ENCODE assay signal across 20 cellular contexts in the genomic region with DNA sequence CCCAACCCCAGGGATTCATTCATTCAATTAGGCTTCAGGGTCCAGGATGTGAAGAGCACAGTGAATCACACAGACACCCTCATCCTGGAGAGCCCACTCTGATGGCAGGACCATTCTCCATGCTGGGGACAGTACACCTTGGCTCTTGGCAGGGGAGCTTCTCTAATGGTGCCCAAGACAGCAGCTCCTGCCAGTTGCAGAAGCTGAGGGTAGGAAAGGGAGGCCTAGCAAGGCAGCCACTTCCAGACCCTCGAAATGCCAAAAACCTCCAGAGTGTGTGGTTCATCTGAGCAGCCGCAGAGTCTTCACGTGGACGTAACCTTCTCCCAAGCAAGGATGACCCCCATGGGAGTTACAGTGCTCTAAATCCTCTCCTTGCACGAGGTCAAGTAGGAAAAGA.
"Had no signal": no experiment of that assay in that cellular context is flagged by ENCODE, and none has a peak within 500 bp of the region (broad histone marks: within the 10 kb centered on the region; RNA-seq: fewer than 3 reads in every experiment).

No MANE protein-coding gene starts in this region.

- DNase-seq: activated CD4-positive, alpha-beta T cell treated with anti-CD3 and anti-CD28 coated beads for 48 hours; activated CD4-positive, alpha-beta T cell treated with anti-CD3 and anti-CD28 coated beads, Interleukin-2, amount 50 U/mL, for 4 hours; activated CD8-positive, alpha-beta memory T cell treated with anti-CD3 and anti-CD28 coated beads, Interleukin-2, amount 50 U/mL, for 48 hours; activated CD8-positive, alpha-beta T cell treated with anti-CD3 and anti-CD28 coated beads, Interleukin-2, amount 10 ng/mL, durations not matched to agents 7 days and 5 days; activated naive CD4-positive, alpha-beta T cell treated with anti-CD3 and anti-CD28 coated beads, Interleukin-2, amount 50 U/mL, for 16 hours; activated T-cell treated with anti-CD3 and anti-CD28 coated beads, Interleukin-2, amount 50 U/mL, for 1 hour; adrenal gland; anterior cingulate cortex; MG63; NCI-H1105; NCI-H1436; NCI-H1694 treated with DMSO at 0.1 percent for 48 hours; NCI-H2029 treated with DMSO at 0.1 percent for 48 hours; NCI-H524; PC-3; SIG-M5; T-helper 17 cell; T-helper 9 cell had no signal

- H3K36me3 Mint-ChIP-seq: activated naive CD8-positive, alpha-beta T cell treated with anti-CD3 and anti-CD28 coated beads, Interleukin-2, amount 10 ng/mL, durations not matched to agents 7 days and 5 days; WTC11 had no signal

- ATAC-seq: activated CD8-positive, alpha-beta T cell treated with anti-CD3 and anti-CD28 coated beads, Interleukin-2, amount 10 ng/mL, durations not matched to agents 7 days and 5 days; PC-3; T-helper 17 cell; WTC11 had no signal

- H3K9me3 Mint-ChIP-seq: activated naive CD8-positive, alpha-beta T cell treated with anti-CD3 and anti-CD28 coated beads, Interleukin-2, amount 10 ng/mL, durations not matched to agents 7 days and 5 days; WTC11 had no signal

- H3K27me3 Mint-ChIP-seq: activated naive CD8-positive, alpha-beta T cell treated with anti-CD3 and anti-CD28 coated beads, Interleukin-2, amount 10 ng/mL, durations not matched to agents 7 days and 5 days; T-helper 17 cell had no signal

- H3K27ac Mint-ChIP-seq: activated CD8-positive, alpha-beta T cell treated with anti-CD3 and anti-CD28 coated beads, Interleukin-2, amount 10 ng/mL, durations not matched to agents 7 days and 5 days; activated naive CD8-positive, alpha-beta T cell treated with anti-CD3 and anti-CD28 coated beads, Interleukin-2, amount 10 ng/mL, durations not matched to agents 7 days and 5 days; T-helper 17 cell; WTC11 had no signal

- H3K4me3 Mint-ChIP-seq: activated CD8-positive, alpha-beta T cell treated with anti-CD3 and anti-CD28 coated beads, Interleukin-2, amount 10 ng/mL, durations not matched to agents 7 days and 5 days; activated naive CD8-positive, alpha-beta T cell treated with anti-CD3 and anti-CD28 coated beads, Interleukin-2, amount 10 ng/mL, durations not matched to agents 7 days and 5 days; T-helper 17 cell; WTC11 had no signal
